7 cellular contexts compared by ENCODE assay signal in the genomic region with DNA sequence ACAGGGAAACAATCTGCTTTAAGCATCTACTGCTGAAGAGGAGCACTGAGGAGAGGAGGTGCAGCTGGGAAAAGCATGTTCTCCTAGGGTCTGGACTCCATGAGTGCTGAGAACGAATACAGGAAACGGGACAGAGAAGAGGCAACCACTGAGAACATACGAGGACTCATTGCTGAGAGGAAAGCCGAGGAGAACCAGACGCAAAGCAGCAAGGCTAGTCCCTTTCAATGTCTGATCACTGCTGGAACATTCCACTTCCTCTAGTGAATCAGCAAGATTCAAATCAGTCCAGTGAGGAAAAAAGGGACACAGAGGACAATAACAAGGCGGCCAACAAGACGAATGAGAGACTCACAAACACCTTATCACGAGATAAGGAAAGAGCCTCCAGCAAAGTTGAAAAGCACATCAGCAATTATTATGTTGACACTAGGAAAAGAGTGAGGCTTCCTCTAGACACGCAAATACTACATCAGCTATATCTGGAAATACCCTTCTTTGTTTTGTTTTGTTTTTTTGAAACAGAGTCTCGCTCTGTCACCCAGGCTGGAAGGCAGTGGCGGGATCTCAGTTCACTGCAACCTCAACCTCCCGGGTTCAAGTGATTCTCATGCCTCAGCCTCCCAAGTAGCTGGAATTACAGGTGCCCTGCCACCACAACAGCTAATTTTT. TPM values are rescaled to one million over a fixed set of nuclear protein-coding genes. Genes with fewer than 3 reads are reported as not detected.
DNase-seq lines count a peak whose midpoint lies in the region; ATAC-seq, FAIRE-seq and TF ChIP-seq lines count a peak whose summit lies in the region.

No MANE protein-coding gene starts in this region.

- H3K27ac ChIP-seq in right atrium auricular region, result peak overlapping the region; percentile 54 to 67
- no peak overlapping the region for H3K27ac ChIP-seq in PC-3 (ENCODE audit: low read length)

- H3K27ac Mint-ChIP-seq in activated naive CD4-positive, alpha-beta T cell treated with anti-CD3 and anti-CD28 coated beads, Interleukin-2, amount 50 U/mL, for 24 hours, result peak overlapping the region; percentile 83
- peak overlapping the region; percentile 79 for H3K27ac Mint-ChIP-seq in stimulated activated memory B cell treated with anti-CD40 and anti-IgM and Interleukin-4, amounts not matched to agents 10 μg/mL and 1 μg/mL and 100 μg/mL, for 72 hours

- H3K4me3 ChIP-seq in right atrium auricular region, result no peak overlapping the region
- H3K4me3 ChIP-seq in PC-3 (ENCODE audit: low read length), result no peak overlapping the region

- H2AFZ ChIP-seq in PC-3 (ENCODE audit: low read length), result no peak overlapping the region

- CTCF ChIA-PET in PC-3 (lab: Charles Lee), result no interaction called here

- H3K9me3 Mint-ChIP-seq in activated naive CD4-positive, alpha-beta T cell treated with anti-CD3 and anti-CD28 coated beads, Interleukin-2, amount 50 U/mL, for 24 hours, result no peaks in the 10 kb centered on the region
- H3K9me3 Mint-ChIP-seq in stimulated activated memory B cell treated with anti-CD40 and anti-IgM and Interleukin-4, amounts not matched to agents 10 μg/mL and 1 μg/mL and 100 μg/mL, for 72 hours, result no peaks in the 10 kb centered on the region

- no peaks in the 10 kb centered on the region for H3K9me3 ChIP-seq in right atrium auricular region
- no peaks in the 10 kb centered on the region for H3K9me3 ChIP-seq in PC-3 (ENCODE audit: low read length)

- DNase-seq in GM19239 (ENCODE audit: insufficient read length, low spot score), result no peak
- DNase-seq in right atrium auricular region (ENCODE audit: low spot score), result no peak
- no peak for DNase-seq in PC-3
- no peak for DNase-seq in HPDE6-E6E7 (ENCODE audit: extremely low spot score)
- DNase-seq in HT-29 (ENCODE audit: low spot score), result no peak

- POLR2A ChIA-PET in PC-3 (lab: Charles Lee; ENCODE audit: unreplicated experiment), result no interaction called here

- H3K27me3 Mint-ChIP-seq in activated naive CD4-positive, alpha-beta T cell treated with anti-CD3 and anti-CD28 coated beads, Interleukin-2, amount 50 U/mL, for 24 hours, result no peaks in the 10 kb centered on the region
- H3K27me3 Mint-ChIP-seq in stimulated activated memory B cell treated with anti-CD40 and anti-IgM and Interleukin-4, amounts not matched to agents 10 μg/mL and 1 μg/mL and 100 μg/mL, for 72 hours, result no peaks in the 10 kb centered on the region

- H3K9ac ChIP-seq in PC-3 (ENCODE audit: low read length), result no peak overlapping the region

- TF ChIP-seq CTCF in right atrium auricular region (IDR thresholded peaks at IDR 0.05), result no peak
- TF ChIP-seq CTCF in PC-3 (conservative IDR thresholded peaks at IDR 0.05; ENCODE audit: low read depth, low read length), result no peak

- H3K36me3 Mint-ChIP-seq in activated naive CD4-positive, alpha-beta T cell treated with anti-CD3 and anti-CD28 coated beads, Interleukin-2, amount 50 U/mL, for 24 hours, result peaks cover 12% of the 10 kb centered on the region
- peaks cover 46% of the 10 kb centered on the region for H3K36me3 Mint-ChIP-seq in stimulated activated memory B cell treated with anti-CD40 and anti-IgM and Interleukin-4, amounts not matched to agents 10 μg/mL and 1 μg/mL and 100 μg/mL, for 72 hours

- H3F3A ChIP-seq in PC-3 (ENCODE audit: low read length, unreplicated experiment), result no peaks in the 10 kb centered on the region

- no peak overlapping the region for H3K4me3 Mint-ChIP-seq in activated naive CD4-positive, alpha-beta T cell treated with anti-CD3 and anti-CD28 coated beads, Interleukin-2, amount 50 U/mL, for 24 hours
- peak overlapping the region; percentile 13 for H3K4me3 Mint-ChIP-seq in stimulated activated memory B cell treated with anti-CD40 and anti-IgM and Interleukin-4, amounts not matched to agents 10 μg/mL and 1 μg/mL and 100 μg/mL, for 72 hours

- peak; percentile 67 for FAIRE-seq in GM19239 (lab: Jason Lieb, UNC)

- H3K4me1 ChIP-seq in right atrium auricular region (peaks cover 0 to 15% of the 10 kb centered on the region in 2 donors), PC-3 (ENCODE audit: insufficient read depth, low read length) (no peaks in the 10 kb centered on the region)

- H3K36me3 ChIP-seq in right atrium auricular region, result peaks cover 72% of the 10 kb centered on the region
- H3K36me3 ChIP-seq in PC-3 (ENCODE audit: low read depth, low read length), result peaks cover 12% of the 10 kb centered on the region; the same call in 1 of the 2 replicates

- H3K4me1 Mint-ChIP-seq in activated naive CD4-positive, alpha-beta T cell treated with anti-CD3 and anti-CD28 coated beads, Interleukin-2, amount 50 U/mL, for 24 hours, result peaks cover 3% of the 10 kb centered on the region
- peaks cover 24% of the 10 kb centered on the region for H3K4me1 Mint-ChIP-seq in stimulated activated memory B cell treated with anti-CD40 and anti-IgM and Interleukin-4, amounts not matched to agents 10 μg/mL and 1 μg/mL and 100 μg/mL, for 72 hours

- H3K27me3 ChIP-seq in right atrium auricular region (no peaks in the 10 kb centered on the region), PC-3 (ENCODE audit: low read length) (no peaks in the 10 kb centered on the region)

- H3K4me2 ChIP-seq in PC-3 (ENCODE audit: low read length), result no peak overlapping the region

- no peaks in the 10 kb centered on the region for H3K9me2 ChIP-seq in PC-3 (replicated peaks; ENCODE audit: low read length)

- intact Hi-C loops in PC-3 (cut with micrococcal nuclease), result no loop called here

- no peaks in the 10 kb centered on the region for H3K79me2 ChIP-seq in PC-3 (ENCODE audit: low read length)

- H4K20me1 ChIP-seq in PC-3 (ENCODE audit: low read length), result no peaks in the 10 kb centered on the region

- ATAC-seq in stimulated activated memory B cell treated with anti-CD40 and anti-IgM and Interleukin-4, amounts not matched to agents 10 μg/mL and 1 μg/mL and 100 μg/mL, for 72 hours, result peak; percentile 67
- no peak for ATAC-seq in PC-3

- no TSS peak for BruUV-seq in PC-3 (replicated peaks; lab: Mats Ljungman, UMichigan)

RNA-seq across cellular contexts. Expression of a gene that starts 41.6 kb away (rescaled TPM):
- 10 to 100 TPM; 31.7 to 33.6 TPM for total RNA-seq in right atrium auricular region
- 19.7 and 22.7 TPM in 2 replicates for total RNA-seq in PC-3 (2014; rRNA removed)
- total RNA-seq in HT-29 (2014; rRNA removed; shearing (Covaris generic)), result 14.0 and 18.0 TPM in 2 replicates

RNA-seq across cellular contexts. Expression of a gene that starts 41.7 kb away (rescaled TPM):
- 10 to 100 TPM; 15.4 to 23.9 TPM for total RNA-seq in right atrium auricular region
- total RNA-seq in PC-3 (2014; rRNA removed), result 17.5 and 20.7 TPM in 2 replicates
- 12.4 and 15.2 TPM in 2 replicates for total RNA-seq in HT-29 (2014; rRNA removed; shearing (Covaris generic))
